Comparison of ENCODE assay signal across 8 cellular contexts in the genomic region with DNA sequence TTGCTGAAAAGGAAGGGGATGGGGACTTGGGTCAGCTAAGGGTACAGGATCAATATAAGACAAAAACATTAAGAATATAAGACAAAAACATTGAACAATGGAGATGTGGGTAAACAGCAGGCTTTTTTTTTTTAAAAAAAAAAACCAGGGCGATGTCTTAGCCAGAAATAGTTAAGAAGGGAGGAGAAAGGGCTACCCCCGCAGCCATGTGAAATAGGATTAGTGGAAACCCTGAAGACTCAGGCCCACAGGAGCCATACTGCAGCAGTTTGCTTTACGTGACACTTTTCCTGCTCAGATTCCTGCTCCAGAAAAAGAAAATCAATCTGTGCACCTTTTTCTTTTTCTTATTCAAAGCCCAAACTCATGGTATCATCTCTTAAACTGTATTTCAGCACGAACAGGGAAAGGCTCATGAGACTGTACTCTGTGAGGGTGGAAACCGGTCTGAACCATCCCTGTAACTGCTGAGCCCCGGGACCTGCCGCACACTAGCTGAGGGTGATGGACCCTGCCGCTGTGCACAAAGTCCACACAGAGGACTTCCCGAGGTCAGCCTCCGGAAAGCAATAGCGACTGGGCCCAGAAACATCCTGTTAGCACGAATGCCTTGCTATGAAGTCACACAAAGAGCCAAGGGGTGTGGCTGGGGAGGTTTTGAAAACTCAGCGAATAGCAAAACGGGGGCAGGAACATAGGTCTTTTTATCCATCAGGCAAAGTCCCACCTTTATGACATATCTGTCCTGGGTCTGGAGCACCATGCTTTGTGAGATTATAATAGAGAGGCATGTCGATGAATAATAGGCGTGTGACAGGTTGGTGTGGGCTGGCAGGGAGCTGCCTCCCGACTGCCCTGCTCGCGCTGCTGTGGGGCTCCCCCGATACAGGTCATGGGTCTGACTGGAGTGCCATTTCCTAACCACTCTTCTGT. TPM values are rescaled to one million over a fixed set of nuclear protein-coding genes. Genes with fewer than 3 reads are reported as not detected.
A peak's percentile ranks its signal among the peaks of the same experiment; 100 is the strongest.
DNase-seq lines count a peak whose midpoint lies in the region; ATAC-seq and TF ChIP-seq lines count a peak whose summit lies in the region.

No MANE protein-coding gene starts in this region.

- no peaks in the 10 kb centered on the region for H3K36me3 ChIP-seq in ovary

- no peak for TF ChIP-seq POLR2A in ovary (IDR thresholded peaks at IDR 0.05)

- H3K9me3 ChIP-seq in ovary, result no peaks in the 10 kb centered on the region

- H3K27ac ChIP-seq in ovary, result no peak overlapping the region

- H3K9me3 Mint-ChIP-seq in activated T-cell treated with anti-CD3 and anti-CD28 coated beads, Interleukin-2, amount 50 U/mL, for 24 hours, result no peaks in the 10 kb centered on the region

- no peak for ATAC-seq in HG03354 (IDR thresholded peaks at IDR 0.05; ENCODE audit: poor library complexity, severe bottlenecking, unreplicated experiment)

- no peaks in the 10 kb centered on the region for H3K27me3 ChIP-seq in ovary

- H3K4me1 ChIP-seq in ovary (ENCODE audit: insufficient read depth), result no peaks in the 10 kb centered on the region

- TF ChIP-seq CTCF in fibroblast of pulmonary artery (IDR thresholded peaks at IDR 0.05; ENCODE audit: low read length, missing control alignments) (no peak), ovary (IDR thresholded peaks at IDR 0.05) (no peak)

- H3K4me3 ChIP-seq in fibroblast of pulmonary artery (replicated peaks; ENCODE audit: low read depth, low read length) (peak overlapping the region; percentile 46), ovary (peak overlapping the region; percentile 47)

- H3K27me3 Mint-ChIP-seq in activated T-cell treated with anti-CD3 and anti-CD28 coated beads, Interleukin-2, amount 50 U/mL, for 24 hours, result no peaks in the 10 kb centered on the region

- peak overlapping the region; percentile 73 for H3K4me3 Mint-ChIP-seq in activated T-cell treated with anti-CD3 and anti-CD28 coated beads, Interleukin-2, amount 50 U/mL, for 24 hours

- WGBS in ovary, 3 donors, result 40 to 44% (median 43%) methylated on average over 20 of the region's 20 CpGs

- DNase-seq in DMS153 (lab: John Stamatoyannopoulos, UW) (peak; percentile 35), NCI-H1417 treated with DMSO at 0.1 percent for 48 hours (lab: John Stamatoyannopoulos, UW) (peak; percentile 33), fibroblast of pulmonary artery (ENCODE audit: low read depth) (no peak), ovary (no peak), NCI-H446 (lab: John Stamatoyannopoulos, UW) (no peak), SKM-1 (lab: John Stamatoyannopoulos, UW; ENCODE audit: unreplicated experiment) (no peak)
- peak; percentile 55 for DNase-seq in activated T-cell treated with anti-CD3 and anti-CD28 coated beads, Interleukin-2, amount 50 U/mL, for 24 hours

- TF ChIP-seq EP300 in ovary (IDR thresholded peaks at IDR 0.05), result no peak

- peak overlapping the region; percentile 84 for H3K27ac Mint-ChIP-seq in activated T-cell treated with anti-CD3 and anti-CD28 coated beads, Interleukin-2, amount 50 U/mL, for 24 hours

- H3K4me1 Mint-ChIP-seq in activated T-cell treated with anti-CD3 and anti-CD28 coated beads, Interleukin-2, amount 50 U/mL, for 24 hours (ENCODE audit: low read depth), result peaks cover 86% of the 10 kb centered on the region

- no peaks in the 10 kb centered on the region for H3K36me3 Mint-ChIP-seq in activated T-cell treated with anti-CD3 and anti-CD28 coated beads, Interleukin-2, amount 50 U/mL, for 24 hours (ENCODE audit: low read depth)

- intact Hi-C loops in ovary (cut with DNase I), result loop anchor here in 1 of 4 donors (10.0 kb wide), 1 partner anchor 105 kb away; no protein-coding TSS in a partner anchor

RNA-seq across cellular contexts. Expression of gene CDK5R1, which starts 33.2 kb away (rescaled TPM):
- total RNA-seq in ovary, result 1 to 10 TPM in 6 of 7 donors, under 1 TPM in 1; 0.69 to 4.1 (median 2.1) TPM
- polyA plus RNA-seq in ovary, result 1 to 10 TPM; 1.3 to 1.8 TPM

Comparison
In these comparisons a context has a peak if more than half of its experiments do, and no peak if none do; other contexts are left out.
1. DNase-seq: peak in DMS153 (single experiment), NCI-H1417 treated with DMSO at 0.1 percent for 48 hours (single experiment) and activated T-cell treated with anti-CD3 and anti-CD28 coated beads, Interleukin-2, amount 50 U/mL, for 24 hours (single experiment); none in fibroblast of pulmonary artery (single experiment), ovary (0 of 5), NCI-H446 (0 of 2) and SKM-1 (single experiment).